ENCODE assay signal across 18 cellular contexts in genomic region chr9:138120511-138121437, GRCh38.
DNase-seq lines count a peak whose midpoint lies in the region; ATAC-seq and TF ChIP-seq lines count a peak whose summit lies in the region.
"Had no signal": no experiment of that assay in that cellular context is flagged by ENCODE, and none has a peak within 500 bp of the region (broad histone marks: within the 10 kb centered on the region; RNA-seq: fewer than 3 reads in every experiment).

No MANE protein-coding gene starts in this region.

- H3K36me3 Mint-ChIP-seq in chondrocyte (ENCODE audit: low read depth), result peaks cover 1% of the 10 kb centered on the region
- H3K36me3 Mint-ChIP-seq: CD4-positive, CD25-positive, alpha-beta regulatory T cell; CD8-positive, alpha-beta memory T cell had no signal

- no peak overlapping the region for H3K4me3 ChIP-seq in mesendoderm (ENCODE audit: low read length)
- H3K4me3 ChIP-seq: GM12878 had no signal

- no CpG with 5 or more reads among the region's 36 CpGs for WGBS in mesendoderm (ENCODE audit: extremely low coverage, insufficient coverage, low lambda C conversion rate)

- H3K23ac ChIP-seq in mesendoderm (ENCODE audit: low read length), result no peak overlapping the region

- H3K27ac ChIP-seq in mesendoderm (ENCODE audit: low read depth, low read length), result no peak overlapping the region

- peak overlapping the region; percentile 2 to 13 for H3K27ac Mint-ChIP-seq in stimulated activated naive CD8-positive, alpha-beta T cell treated with anti-CD3 and anti-CD28 coated beads, Interleukin-15, amount 100 ng/mL, for 72 hours
- no peak overlapping the region for H3K27ac Mint-ChIP-seq in chondrocyte (ENCODE audit: unreplicated experiment)
- H3K27ac Mint-ChIP-seq: CD4-positive, CD25-positive, alpha-beta regulatory T cell; CD8-positive, alpha-beta memory T cell; H9 had no signal

- H3K27me3 Mint-ChIP-seq in stimulated activated naive CD8-positive, alpha-beta T cell treated with anti-CD3 and anti-CD28 coated beads, Interleukin-15, amount 100 ng/mL, for 72 hours, result peaks cover 15% of the 10 kb centered on the region
- peaks cover 3% of the 10 kb centered on the region for H3K27me3 Mint-ChIP-seq in chondrocyte (ENCODE audit: low read depth)

- H3K18ac ChIP-seq in mesendoderm (ENCODE audit: low read length), result no peak overlapping the region

- no peak overlapping the region for H4K5ac ChIP-seq in mesendoderm (ENCODE audit: low read length)

- no peak overlapping the region for H3K4me2 ChIP-seq in mesendoderm (ENCODE audit: low read length)

- no peak overlapping the region for H2AK5ac ChIP-seq in mesendoderm (ENCODE audit: low read length)

- H3K56ac ChIP-seq in mesendoderm (ENCODE audit: low read length), result no peak overlapping the region

- H3K4me1 ChIP-seq in mesendoderm (ENCODE audit: control insufficient read depth, low read depth, low read length), result no peaks in the 10 kb centered on the region

- peak; percentile 14 for ATAC-seq in stimulated activated naive CD8-positive, alpha-beta T cell treated with anti-CD3 and anti-CD28 coated beads, Interleukin-15, amount 100 ng/mL, for 72 hours
- no peak for ATAC-seq in stimulated activated naive CD8-positive, alpha-beta T cell treated with anti-CD3 and anti-CD28 coated beads, Interleukin-15, Interleukin-2, amounts not matched to agents 100 U/mL and 50 U/mL, for 24 hours
- ATAC-seq: GM12878 had no signal

- H3K79me1 ChIP-seq in mesendoderm (ENCODE audit: low read length), result no peaks in the 10 kb centered on the region

- no peak for DNase-seq in stimulated activated naive CD8-positive, alpha-beta T cell treated with anti-CD3 and anti-CD28 coated beads, Interleukin-15, amount 100 ng/mL, for 72 hours
- no peak for DNase-seq in stimulated activated naive CD8-positive, alpha-beta T cell treated with anti-CD3 and anti-CD28 coated beads, Interleukin-15, Interleukin-2, amounts not matched to agents 100 U/mL and 50 U/mL, for 24 hours
- DNase-seq in chondrocyte (ENCODE audit: low spot score) (peak; percentile 72), mesenteric fat pad (ENCODE audit: low spot score) (peak; percentile 73), NCI-H2029 treated with DMSO at 0.1 percent for 48 hours (lab: John Stamatoyannopoulos, UW) (no peak), mesendoderm (no peak), MV-4-11 (lab: John Stamatoyannopoulos, UW) (no peak)
- DNase-seq: 8988T; C1 segment of cervical spinal cord; CD4-positive, CD25-positive, alpha-beta regulatory T cell; COR-L47; DMS 273 treated with DMSO at 0.1 percent for 48 hours; DMS53; DND-41; EL; H9 had no signal

- H3K9ac ChIP-seq in mesendoderm (ENCODE audit: low read length), result no peak overlapping the region

- no peak overlapping the region for H3K4ac ChIP-seq in mesendoderm (ENCODE audit: low read depth, low read length)

- no peaks in the 10 kb centered on the region for H3K36me3 ChIP-seq in mesendoderm (ENCODE audit: control insufficient read depth, insufficient read depth, low read length)

- no peak overlapping the region for H4K8ac ChIP-seq in mesendoderm (ENCODE audit: low read depth, low read length)

- H3K27me3 ChIP-seq in mesendoderm (ENCODE audit: insufficient read depth, low read length, poor library complexity), result no peaks in the 10 kb centered on the region

- no peak for TF ChIP-seq CTCF in chondrocyte (IDR thresholded peaks at IDR 0.05)

- H3K4me3 Mint-ChIP-seq in stimulated activated naive CD8-positive, alpha-beta T cell treated with anti-CD3 and anti-CD28 coated beads, Interleukin-15, amount 100 ng/mL, for 72 hours, result no peak overlapping the region
- H3K4me3 Mint-ChIP-seq in chondrocyte (ENCODE audit: unreplicated experiment), result no peak overlapping the region
- H3K4me3 Mint-ChIP-seq: CD4-positive, CD25-positive, alpha-beta regulatory T cell; CD8-positive, alpha-beta memory T cell; H9 had no signal

- no peaks in the 10 kb centered on the region for H3K4me1 Mint-ChIP-seq in stimulated activated naive CD8-positive, alpha-beta T cell treated with anti-CD3 and anti-CD28 coated beads, Interleukin-15, amount 100 ng/mL, for 72 hours
- no peaks in the 10 kb centered on the region for H3K4me1 Mint-ChIP-seq in chondrocyte (ENCODE audit: low read depth)
- H3K4me1 Mint-ChIP-seq: CD8-positive, alpha-beta memory T cell; H9 had no signal

- H2BK5ac ChIP-seq in mesendoderm (ENCODE audit: low read length), result no peak overlapping the region

- H3K79me2 ChIP-seq in mesendoderm (ENCODE audit: control insufficient read depth, insufficient read depth, low read length), result no peaks in the 10 kb centered on the region

- H2BK120ac ChIP-seq in mesendoderm (ENCODE audit: low read depth, low read length), result no peak overlapping the region

- peaks cover 0 to 4% of the 10 kb centered on the region in 2 donors for H3K9me3 Mint-ChIP-seq in stimulated activated naive CD8-positive, alpha-beta T cell treated with anti-CD3 and anti-CD28 coated beads, Interleukin-15, amount 100 ng/mL, for 72 hours
- H3K9me3 Mint-ChIP-seq in chondrocyte (ENCODE audit: low read depth), result no peaks in the 10 kb centered on the region
- H3K9me3 Mint-ChIP-seq: CD4-positive, CD25-positive, alpha-beta regulatory T cell had no signal

- H2BK15ac ChIP-seq in mesendoderm (replicated peaks; ENCODE audit: low read depth), result no peak overlapping the region

Comparison
In these comparisons a context has a peak if more than half of its experiments do, and no peak if none do; other contexts are left out.
1. DNase-seq: peak in chondrocyte (single experiment) and mesenteric fat pad (single experiment); none in stimulated activated naive CD8-positive, alpha-beta T cell treated with anti-CD3 and anti-CD28 coated beads, Interleukin-15, amount 100 ng/mL, for 72 hours (0 of 2), stimulated activated naive CD8-positive, alpha-beta T cell treated with anti-CD3 and anti-CD28 coated beads, Interleukin-15, Interleukin-2, amounts not matched to agents 100 U/mL and 50 U/mL, for 24 hours (single experiment), NCI-H2029 treated with DMSO at 0.1 percent for 48 hours (single experiment), mesendoderm (single experiment) and MV-4-11 (single experiment).